9 cellular contexts compared by ENCODE assay signal in the genomic region with DNA sequence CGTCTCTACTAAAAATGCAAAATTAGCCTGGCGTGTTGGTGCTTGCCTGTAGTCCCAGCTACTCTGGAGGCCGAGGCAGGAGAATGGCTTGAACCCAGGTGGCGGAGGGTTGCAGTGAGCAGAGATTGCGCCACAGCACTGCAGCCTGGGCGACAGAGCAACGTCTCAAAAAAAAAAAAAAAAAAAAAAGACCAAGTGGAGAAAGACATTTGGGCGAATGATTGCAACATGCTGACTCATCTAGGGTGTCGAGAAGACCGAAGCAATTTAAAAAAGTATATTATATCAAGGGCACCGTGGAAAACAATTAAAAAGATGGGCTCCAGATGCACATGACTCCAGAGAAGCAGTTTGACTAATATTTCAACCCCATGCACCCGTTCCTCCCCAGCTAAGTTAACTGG. TPM values are rescaled to one million over a fixed set of nuclear protein-coding genes. Genes with fewer than 3 reads are reported as not detected.
A peak's percentile ranks its signal among the peaks of the same experiment; 100 is the strongest.
DNase-seq lines count a peak whose midpoint lies in the region; ATAC-seq and TF ChIP-seq lines count a peak whose summit lies in the region.
"Had no signal": no experiment of that assay in that cellular context is flagged by ENCODE, and none has a peak within 500 bp of the region (broad histone marks: within the 10 kb centered on the region; RNA-seq: fewer than 3 reads in every experiment).

No MANE protein-coding gene starts in this region.

- ATAC-seq in omental fat pad (ENCODE audit: low FRiP score): peak; percentile 61
- ATAC-seq in GM21717 (IDR thresholded peaks at IDR 0.05; ENCODE audit: unreplicated experiment): no peak
- no peak for ATAC-seq in GM18520 (IDR thresholded peaks at IDR 0.05; ENCODE audit: unreplicated experiment)

- H3K4me3 ChIP-seq in NB4 (ENCODE audit: low read depth, low read length): peak overlapping the region; percentile 39
- H3K4me3 ChIP-seq: neural progenitor cell had no signal

- no peak for TF ChIP-seq POLR2A in NB4 (IDR thresholded peaks at IDR 0.05; ENCODE audit: extremely low read depth, insufficient read length)

- TF ChIP-seq CTCF in NB4 (IDR thresholded peaks at IDR 0.05; ENCODE audit: low read depth, low read length) (no peak), omental fat pad (IDR thresholded peaks at IDR 0.05) (no peak)

- H3K27ac ChIP-seq in epithelial cell of prostate: peak overlapping the region; percentile 81
- H3K27ac ChIP-seq: neural progenitor cell had no signal

- DNase-seq in AG20443 (ENCODE audit: low spot score): peak; percentile 73
- peak; percentile 92 for DNase-seq in NB4 (ENCODE audit: low read depth)
- DNase-seq in epithelial cell of prostate (ENCODE audit: low read depth, low spot score): no peak
- peak; percentile 47 for DNase-seq in omental fat pad (ENCODE audit: low spot score)
- no peak for DNase-seq in NCI-H187 treated with DMSO at 0.1 percent for 48 hours (lab: John Stamatoyannopoulos, UW)
- no peak for DNase-seq in inferior parietal cortex (ENCODE audit: extremely low spot score)

RNA-seq across cellular contexts. Expression of gene KLF4, which starts 9.2 kb away (rescaled TPM):
- total RNA-seq in omental fat pad: 100 to 1,000 TPM; 175 to 352 (median 244) TPM

Comparison
In these comparisons a context has a peak if more than half of its experiments do, and no peak if none do; other contexts are left out.
1. DNase-seq: peak in AG20443 (single experiment), NB4 (single experiment) and omental fat pad (single experiment); none in epithelial cell of prostate (single experiment), NCI-H187 treated with DMSO at 0.1 percent for 48 hours (single experiment) and inferior parietal cortex (single experiment).